1 cellular context compared by ENCODE assay signal in genomic region chr1:33057095-33057494, GRCh38.
TF ChIP-seq lines count a peak whose summit lies in the region.

No MANE protein-coding gene starts in this region.

TF ChIP-seq in GM23338, 12 proteins besides CTCF, POLR2A, EP300 and RAD21 (continued from another document):
- TF ChIP-seq, protein P1, sequence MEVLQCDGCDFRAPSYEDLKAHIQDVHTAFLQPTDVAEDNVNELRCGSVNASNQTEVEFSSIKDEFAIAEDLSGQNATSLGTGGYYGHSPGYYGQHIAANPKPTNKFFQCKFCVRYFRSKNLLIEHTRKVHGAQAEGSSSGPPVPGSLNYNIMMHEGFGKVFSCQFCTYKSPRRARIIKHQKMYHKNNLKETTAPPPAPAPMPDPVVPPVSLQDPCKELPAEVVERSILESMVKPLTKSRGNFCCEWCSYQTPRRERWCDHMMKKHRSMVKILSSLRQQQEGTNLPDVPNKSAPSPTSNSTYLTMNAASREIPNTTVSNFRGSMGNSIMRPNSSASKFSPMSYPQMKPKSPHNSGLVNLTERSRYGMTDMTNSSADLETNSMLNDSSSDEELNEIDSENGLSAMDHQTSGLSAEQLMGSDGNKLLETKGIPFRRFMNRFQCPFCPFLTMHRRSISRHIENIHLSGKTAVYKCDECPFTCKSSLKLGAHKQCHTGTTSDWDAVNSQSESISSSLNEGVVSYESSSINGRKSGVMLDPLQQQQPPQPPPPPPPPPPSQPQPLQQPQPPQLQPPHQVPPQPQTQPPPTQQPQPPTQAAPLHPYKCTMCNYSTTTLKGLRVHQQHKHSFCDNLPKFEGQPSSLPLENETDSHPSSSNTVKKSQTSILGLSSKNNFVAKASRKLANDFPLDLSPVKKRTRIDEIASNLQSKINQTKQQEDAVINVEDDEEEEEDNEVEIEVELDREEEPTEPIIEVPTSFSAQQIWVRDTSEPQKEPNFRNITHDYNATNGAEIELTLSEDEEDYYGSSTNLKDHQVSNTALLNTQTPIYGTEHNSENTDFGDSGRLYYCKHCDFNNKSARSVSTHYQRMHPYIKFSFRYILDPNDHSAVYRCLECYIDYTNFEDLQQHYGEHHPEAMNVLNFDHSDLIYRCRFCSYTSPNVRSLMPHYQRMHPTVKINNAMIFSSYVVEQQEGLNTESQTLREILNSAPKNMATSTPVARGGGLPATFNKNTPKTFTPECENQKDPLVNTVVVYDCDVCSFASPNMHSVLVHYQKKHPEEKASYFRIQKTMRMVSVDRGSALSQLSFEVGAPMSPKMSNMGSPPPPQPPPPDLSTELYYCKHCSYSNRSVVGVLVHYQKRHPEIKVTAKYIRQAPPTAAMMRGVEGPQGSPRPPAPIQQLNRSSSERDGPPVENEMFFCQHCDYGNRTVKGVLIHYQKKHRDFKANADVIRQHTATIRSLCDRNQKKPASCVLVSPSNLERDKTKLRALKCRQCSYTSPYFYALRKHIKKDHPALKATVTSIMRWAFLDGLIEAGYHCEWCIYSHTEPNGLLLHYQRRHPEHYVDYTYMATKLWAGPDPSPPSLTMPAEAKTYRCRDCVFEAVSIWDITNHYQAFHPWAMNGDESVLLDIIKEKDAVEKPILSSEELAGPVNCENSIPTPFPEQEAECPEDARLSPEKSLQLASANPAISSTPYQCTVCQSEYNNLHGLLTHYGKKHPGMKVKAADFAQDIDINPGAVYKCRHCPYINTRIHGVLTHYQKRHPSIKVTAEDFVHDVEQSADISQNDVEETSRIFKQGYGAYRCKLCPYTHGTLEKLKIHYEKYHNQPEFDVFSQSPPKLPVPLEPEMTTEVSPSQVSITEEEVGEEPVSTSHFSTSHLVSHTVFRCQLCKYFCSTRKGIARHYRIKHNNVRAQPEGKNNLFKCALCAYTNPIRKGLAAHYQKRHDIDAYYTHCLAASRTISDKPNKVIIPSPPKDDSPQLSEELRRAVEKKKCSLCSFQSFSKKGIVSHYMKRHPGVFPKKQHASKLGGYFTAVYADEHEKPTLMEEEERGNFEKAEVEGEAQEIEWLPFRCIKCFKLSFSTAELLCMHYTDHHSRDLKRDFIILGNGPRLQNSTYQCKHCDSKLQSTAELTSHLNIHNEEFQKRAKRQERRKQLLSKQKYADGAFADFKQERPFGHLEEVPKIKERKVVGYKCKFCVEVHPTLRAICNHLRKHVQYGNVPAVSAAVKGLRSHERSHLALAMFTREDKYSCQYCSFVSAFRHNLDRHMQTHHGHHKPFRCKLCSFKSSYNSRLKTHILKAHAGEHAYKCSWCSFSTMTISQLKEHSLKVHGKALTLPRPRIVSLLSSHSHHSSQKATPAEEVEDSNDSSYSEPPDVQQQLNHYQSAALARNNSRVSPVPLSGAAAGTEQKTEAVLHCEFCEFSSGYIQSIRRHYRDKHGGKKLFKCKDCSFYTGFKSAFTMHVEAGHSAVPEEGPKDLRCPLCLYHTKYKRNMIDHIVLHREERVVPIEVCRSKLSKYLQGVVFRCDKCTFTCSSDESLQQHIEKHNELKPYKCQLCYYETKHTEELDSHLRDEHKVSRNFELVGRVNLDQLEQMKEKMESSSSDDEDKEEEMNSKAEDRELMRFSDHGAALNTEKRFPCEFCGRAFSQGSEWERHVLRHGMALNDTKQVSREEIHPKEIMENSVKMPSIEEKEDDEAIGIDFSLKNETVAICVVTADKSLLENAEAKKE (CRISPR knock-in tag; IDR thresholded peaks at IDR 0.05) = no peak
- TF ChIP-seq POLR2AphosphoS5 (IDR thresholded peaks at IDR 0.05; ENCODE audit: low read depth) (no peak), CREB1 (CRISPR knock-in tag; IDR thresholded peaks at IDR 0.05; ENCODE audit: low read depth) (no peak), ZNF331 (CRISPR knock-in tag; IDR thresholded peaks at IDR 0.05; ENCODE audit: low read depth) (no peak), STAT1 (IDR thresholded peaks at IDR 0.05; ENCODE audit: unreplicated experiment) (no peak), ETS1 (IDR thresholded peaks at IDR 0.05) (no peak), EZH2 (IDR thresholded peaks at IDR 0.05; ENCODE audit: low read depth, unreplicated experiment) (no peak)
